9 cellular contexts compared by ENCODE assay signal in genomic region chr17:82291582-82292250, GRCh38. TPM values are rescaled to one million over a fixed set of nuclear protein-coding genes. Genes with fewer than 3 reads are reported as not detected.
A peak's percentile ranks its signal among the peaks of the same experiment; 100 is the strongest.
DNase-seq lines count a peak whose midpoint lies in the region; ATAC-seq, FAIRE-seq and TF ChIP-seq lines count a peak whose summit lies in the region.
"Had no signal": no experiment of that assay in that cellular context is flagged by ENCODE, and none has a peak within 500 bp of the region (broad histone marks: within the 10 kb centered on the region; RNA-seq: fewer than 3 reads in every experiment).

No MANE protein-coding gene starts in this region.

- intact Hi-C loops in psoas muscle (cut with DNase I) = loop anchor here in 1 of 2 donors (2.0 kb wide), 1 partner anchor 23 kb away; no protein-coding TSS in a partner anchor

- H3K4me3 ChIP-seq in GM08714 (ENCODE audit: low read length) = peak overlapping the region; percentile 85
- H3K4me3 ChIP-seq in epithelial cell of proximal tubule (ENCODE audit: low read depth, low read length) = peak overlapping the region; percentile 76
- H3K4me3 ChIP-seq in psoas muscle = peak overlapping the region; percentile 92

- WGBS in psoas muscle, 3 donors = 82 to 83% (median 82%) methylated on average over 19 of the region's 19 CpGs

- FAIRE-seq in frontal cortex (lab: Jason Lieb, UNC) = no peak

- no peaks in the 10 kb centered on the region for H3K36me3 ChIP-seq in psoas muscle (ENCODE audit: insufficient read depth in 1 of 2, low read depth in 1 of 2)

- no peaks in the 10 kb centered on the region for H3K27me3 ChIP-seq in psoas muscle (ENCODE audit: insufficient read depth in 3 of 3, low read length in 2 of 3)

- TF ChIP-seq CTCF in RWPE1 (conservative IDR thresholded peaks at IDR 0.05; ENCODE audit: low read depth) (no peak), epithelial cell of proximal tubule (conservative IDR thresholded peaks at IDR 0.05; ENCODE audit: low read depth, low read length) (no peak), psoas muscle (IDR thresholded peaks at IDR 0.05) (no peak)

- H3K9me3 ChIP-seq in psoas muscle = no peaks in the 10 kb centered on the region

- H3K27ac ChIP-seq in RWPE1 = peak overlapping the region; percentile 100
- peak overlapping the region; percentile 99 for H3K27ac ChIP-seq in psoas muscle

- peaks cover 36% of the 10 kb centered on the region for H3K4me1 ChIP-seq in psoas muscle

- POLR2A ChIA-PET in RWPE1 (lab: Yijun Ruan, JAX; ENCODE audit: low non-redundant PET) = interaction anchor here (1.6 kb wide), 2 partner anchors 8 to 24 kb away, joined by 4 to 5 read pairs; no protein-coding TSS in a partner anchor

- ATAC-seq in psoas muscle = no peak
- ATAC-seq in GM18858 (IDR thresholded peaks at IDR 0.05; ENCODE audit: unreplicated experiment) = no peak

- DNase-seq in RWPE1 (ENCODE audit: low spot score) (no peak), epithelial cell of proximal tubule (ENCODE audit: low read depth) (no peak), psoas muscle (no peak), NCI-H1694 treated with DMSO at 0.1 percent for 48 hours (lab: John Stamatoyannopoulos, UW) (no peak), frontal cortex (ENCODE audit: low spot score in 2 of 2) (no peak)
- no peak for DNase-seq in stimulated activated naive CD4-positive, alpha-beta T cell (lab: John Stamatoyannopoulos, UW)
- DNase-seq: activated gamma-delta T cell treated with Interleukin-2 at 50 U/mL for 16 hours had no signal

- CTCF ChIA-PET in RWPE1 (lab: Yijun Ruan, JAX) = no interaction called here

RNA-seq across cellular contexts. Expression of gene CSNK1D, which starts 18.2 kb away (rescaled TPM):
- total RNA-seq in epithelial cell of proximal tubule = 32.0 and 54.1 TPM in 2 replicates
- total RNA-seq in psoas muscle = 100 to 1,000 TPM in 3 of 4 donors, 10 to 100 TPM in 1; 73.5 to 139 (median 116) TPM
- polyA plus RNA-seq in psoas muscle = 100 to 1,000 TPM in 1 of 3 donors, 10 to 100 TPM in 2; 74.3 to 124 (median 92.7) TPM
- total RNA-seq in frontal cortex = 22.8 TPM

RNA-seq across cellular contexts. Expression of gene CD7, which starts 25.7 kb away (rescaled TPM):
- total RNA-seq in epithelial cell of proximal tubule = not detected in 2 replicates
- under 1 TPM in 3 of 4 donors, not detected in 1; 0.18 to 0.81 (median 0.71) TPM for total RNA-seq in psoas muscle
- under 1 TPM; 0.13 to 0.19 (median 0.16) TPM for polyA plus RNA-seq in psoas muscle
- total RNA-seq in frontal cortex = not detected

RNA-seq across cellular contexts. Expression of gene SECTM1, which starts 41.9 kb away (rescaled TPM):
- total RNA-seq in epithelial cell of proximal tubule (0.75 and 1.9 TPM in 2 replicates), psoas muscle (1 to 10 TPM; 1.2 to 2.3 (median 1.7) TPM), frontal cortex (4.9 TPM)
- polyA plus RNA-seq in psoas muscle = 1 to 10 TPM in 2 of 3 donors, under 1 TPM in 1; 0.70 to 1.2 (median 1.0) TPM
